1 cellular context compared by ENCODE assay signal in the genomic region with DNA sequence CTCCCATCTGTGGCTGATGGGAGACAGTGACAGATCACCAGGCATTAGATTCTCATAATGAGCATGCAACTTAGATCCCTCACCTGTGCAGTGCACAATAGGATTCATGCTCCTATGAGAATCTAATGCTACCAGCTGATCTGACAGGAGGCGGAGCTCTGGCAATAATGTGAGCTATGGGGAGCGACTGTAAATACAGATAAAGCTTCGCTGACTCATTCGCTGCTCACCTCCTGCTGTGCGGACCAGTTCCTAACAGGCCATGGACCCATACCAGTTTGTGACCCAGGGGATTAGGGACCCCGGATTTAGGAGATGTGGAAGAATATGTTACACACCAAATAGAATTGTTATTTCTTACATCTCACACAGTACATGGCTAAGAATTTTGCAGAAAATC.
TF ChIP-seq lines count a peak whose summit lies in the region.

No MANE protein-coding gene starts in this region.

TF ChIP-seq in H1, 55 proteins besides CTCF, POLR2A, EP300 and RAD21:
- TF ChIP-seq RFX5 (IDR thresholded peaks at IDR 0.05; ENCODE audit: borderline replicate concordance, low read depth, low read length) (no peak), KDM5A (IDR thresholded peaks at IDR 0.05; ENCODE audit: low read length) (no peak), JUND (IDR thresholded peaks at IDR 0.05; ENCODE audit: low read length) (peak; percentile 53; the same call in 1 of the 2 replicates), CEBPB (IDR thresholded peaks at IDR 0.05; ENCODE audit: low read depth, low read length) (no peak), MAFK (IDR thresholded peaks at IDR 0.05; ENCODE audit: low read depth, low read length) (peak; percentile 43; the same call in 1 of the 2 replicates), SP2 (IDR thresholded peaks at IDR 0.05; ENCODE audit: low read length) (no peak), ZNF274 (IDR thresholded peaks at IDR 0.05; ENCODE audit: borderline replicate concordance, extremely low read depth, low read length) (no peak)
- TF ChIP-seq, protein P1, sequence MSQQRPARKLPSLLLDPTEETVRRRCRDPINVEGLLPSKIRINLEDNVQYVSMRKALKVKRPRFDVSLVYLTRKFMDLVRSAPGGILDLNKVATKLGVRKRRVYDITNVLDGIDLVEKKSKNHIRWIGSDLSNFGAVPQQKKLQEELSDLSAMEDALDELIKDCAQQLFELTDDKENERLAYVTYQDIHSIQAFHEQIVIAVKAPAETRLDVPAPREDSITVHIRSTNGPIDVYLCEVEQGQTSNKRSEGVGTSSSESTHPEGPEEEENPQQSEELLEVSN (IDR thresholded peaks at IDR 0.05) = no peak
